Comparison of ENCODE assay signal across 1 cellular context in genomic region chrX:134774190-134775048, GRCh38.
TF ChIP-seq lines count a peak whose summit lies in the region.

No MANE protein-coding gene starts in this region.

TF ChIP-seq in endothelial cell of umbilical vein, 7 proteins besides CTCF, POLR2A, EP300 and RAD21:
- TF ChIP-seq MYC (IDR thresholded peaks at IDR 0.05; ENCODE audit: low read depth, low read length) (no peak), POLR2AphosphoS5 (IDR thresholded peaks at IDR 0.05; ENCODE audit: insufficient read depth, low read depth, low read length) (no peak), EZH2 (IDR thresholded peaks at IDR 0.05; ENCODE audit: borderline replicate concordance, low read depth, low read length, severe bottlenecking) (no peak), FOS (IDR thresholded peaks at IDR 0.05; ENCODE audit: borderline replicate concordance, insufficient read depth, low read length) (no peak), MAX (IDR thresholded peaks at IDR 0.05; ENCODE audit: insufficient read depth, insufficient read length) (no peak), GATA2 (IDR thresholded peaks at IDR 0.05; ENCODE audit: insufficient read depth, insufficient read length, low read depth, low read length) (no peak), JUN (IDR thresholded peaks at IDR 0.05; ENCODE audit: borderline replicate concordance, insufficient read depth, insufficient read length, low read depth) (no peak)
